Comparison of ENCODE assay signal across 9 cellular contexts in genomic region chr2:161245237-161245505, GRCh38.
A peak's percentile ranks its signal among the peaks of the same experiment; 100 is the strongest.
DNase-seq lines count a peak whose midpoint lies in the region; ATAC-seq and TF ChIP-seq lines count a peak whose summit lies in the region.
"Had no signal": no experiment of that assay in that cellular context is flagged by ENCODE, and none has a peak within 500 bp of the region (broad histone marks: within the 10 kb centered on the region; RNA-seq: fewer than 3 reads in every experiment).

No MANE protein-coding gene starts in this region.

- peaks cover 9% of the 10 kb centered on the region for H3K4me1 ChIP-seq in iPS-15b (ENCODE audit: control insufficient read depth, insufficient read depth, low read length)

- DNase-seq in T-helper 1 cell (no peak), activated B cell treated with CpG ODN at 0.5 μM for 24 hours (no peak), NCI-H2081 (lab: John Stamatoyannopoulos, UW) (no peak), COLO829 (ENCODE audit: low spot score) (no peak)
- DNase-seq: NCI-H2171 had no signal

- ATAC-seq in activated B cell treated with CpG ODN at 0.5 μM for 24 hours (ENCODE audit: low read depth): no peak
- no peak for ATAC-seq in stimulated activated memory B cell treated with anti-CD40 and anti-IgM and Interleukin-4, amounts not matched to agents 10 μg/mL and 1 μg/mL and 100 μg/mL, for 72 hours
- ATAC-seq in GM18498 (IDR thresholded peaks at IDR 0.05; ENCODE audit: unreplicated experiment): no peak

- H3K9me3 Mint-ChIP-seq in T-helper 1 cell treated with Interleukin-12 subunit alpha and Interleukin-12 subunit beta and Interleukin-4 antibody, amounts not matched to agents 30 μg/mL and 1 μg/mL, for 36 hours: no peaks in the 10 kb centered on the region
- H3K9me3 Mint-ChIP-seq in activated B cell treated with CpG ODN at 0.5 μM for 24 hours: no peaks in the 10 kb centered on the region
- no peaks in the 10 kb centered on the region for H3K9me3 Mint-ChIP-seq in stimulated activated memory B cell treated with anti-CD40 and anti-IgM and Interleukin-4, amounts not matched to agents 10 μg/mL and 1 μg/mL and 100 μg/mL, for 72 hours

- H3K4me3 Mint-ChIP-seq in T-helper 1 cell treated with Interleukin-12 subunit alpha and Interleukin-12 subunit beta and Interleukin-4 antibody, amounts not matched to agents 30 μg/mL and 1 μg/mL, for 36 hours: peak overlapping the region; percentile 96
- H3K4me3 Mint-ChIP-seq in activated B cell treated with CpG ODN at 0.5 μM for 24 hours: peak overlapping the region; percentile 88
- H3K4me3 Mint-ChIP-seq in stimulated activated memory B cell treated with anti-CD40 and anti-IgM and Interleukin-4, amounts not matched to agents 10 μg/mL and 1 μg/mL and 100 μg/mL, for 72 hours: peak overlapping the region; percentile 91

- intact Hi-C loops in activated B cell treated with CpG ODN at 0.5 μM for 24 hours (cut with micrococcal nuclease): loop anchor here (2.0 to 5.0 kb wide), 2 partner anchors 64 to 172 kb away; partner anchors contain the start of genes PSMD14 and TBR1

- peak overlapping the region; percentile 97 for H3K27ac Mint-ChIP-seq in T-helper 1 cell treated with Interleukin-12 subunit alpha and Interleukin-12 subunit beta and Interleukin-4 antibody, amounts not matched to agents 30 μg/mL and 1 μg/mL, for 36 hours
- peak overlapping the region; percentile 88 for H3K27ac Mint-ChIP-seq in activated B cell treated with CpG ODN at 0.5 μM for 24 hours
- peak overlapping the region; percentile 90 for H3K27ac Mint-ChIP-seq in stimulated activated memory B cell treated with anti-CD40 and anti-IgM and Interleukin-4, amounts not matched to agents 10 μg/mL and 1 μg/mL and 100 μg/mL, for 72 hours

- H3K27me3 ChIP-seq in iPS-15b (ENCODE audit: control insufficient read depth, insufficient read depth, low read length): peaks cover 52% of the 10 kb centered on the region

- H3K9me3 ChIP-seq in iPS-15b (ENCODE audit: control insufficient read depth, insufficient read depth, low read length): no peaks in the 10 kb centered on the region

- H3K36me3 ChIP-seq in iPS-15b (ENCODE audit: control insufficient read depth, insufficient read depth, low read length): no peaks in the 10 kb centered on the region

- POLR2A ChIA-PET in activated B cell treated with CpG ODN at 0.5 μM for 24 hours (lab: Charles Lee): interaction anchor here (0.7 to 1.1 kb wide), 2 partner anchors 63 to 109 kb away, joined by 3 read pairs; partner anchors contain the start of gene PSMD14

- H3K36me3 Mint-ChIP-seq in T-helper 1 cell treated with Interleukin-12 subunit alpha and Interleukin-12 subunit beta and Interleukin-4 antibody, amounts not matched to agents 30 μg/mL and 1 μg/mL, for 36 hours (ENCODE audit: low read depth): peaks cover 9% of the 10 kb centered on the region
- H3K36me3 Mint-ChIP-seq in activated B cell treated with CpG ODN at 0.5 μM for 24 hours (ENCODE audit: low read depth): no peaks in the 10 kb centered on the region
- no peaks in the 10 kb centered on the region for H3K36me3 Mint-ChIP-seq in stimulated activated memory B cell treated with anti-CD40 and anti-IgM and Interleukin-4, amounts not matched to agents 10 μg/mL and 1 μg/mL and 100 μg/mL, for 72 hours

- CTCF ChIA-PET in activated B cell treated with CpG ODN at 0.5 μM for 24 hours (lab: Charles Lee): interaction anchor here (1.3 kb wide), 1 partner anchor 28 kb away, joined by 3 read pairs; no protein-coding TSS in a partner anchor

- TF ChIP-seq CTCF in activated B cell treated with CpG ODN at 0.5 μM for 24 hours (IDR thresholded peaks at IDR 0.05): no peak

- no peak overlapping the region for H3K9ac ChIP-seq in iPS-15b (ENCODE audit: low read depth, low read length)

- no peaks in the 10 kb centered on the region for H3K27me3 Mint-ChIP-seq in T-helper 1 cell treated with Interleukin-12 subunit alpha and Interleukin-12 subunit beta and Interleukin-4 antibody, amounts not matched to agents 30 μg/mL and 1 μg/mL, for 36 hours (ENCODE audit: low read depth)
- H3K27me3 Mint-ChIP-seq in activated B cell treated with CpG ODN at 0.5 μM for 24 hours: no peaks in the 10 kb centered on the region
- H3K27me3 Mint-ChIP-seq in stimulated activated memory B cell treated with anti-CD40 and anti-IgM and Interleukin-4, amounts not matched to agents 10 μg/mL and 1 μg/mL and 100 μg/mL, for 72 hours: no peaks in the 10 kb centered on the region

- H3K4me1 Mint-ChIP-seq in T-helper 1 cell treated with Interleukin-12 subunit alpha and Interleukin-12 subunit beta and Interleukin-4 antibody, amounts not matched to agents 30 μg/mL and 1 μg/mL, for 36 hours (ENCODE audit: low read depth): peaks cover 36% of the 10 kb centered on the region
- H3K4me1 Mint-ChIP-seq in activated B cell treated with CpG ODN at 0.5 μM for 24 hours: peaks cover 57% of the 10 kb centered on the region
- peaks cover 53% of the 10 kb centered on the region for H3K4me1 Mint-ChIP-seq in stimulated activated memory B cell treated with anti-CD40 and anti-IgM and Interleukin-4, amounts not matched to agents 10 μg/mL and 1 μg/mL and 100 μg/mL, for 72 hours

- peak overlapping the region; percentile 23 for H3K4me3 ChIP-seq in iPS-15b (ENCODE audit: low read depth, low read length)
